ENCODE assay signal across 14 cellular contexts in genomic region chr3:8681349-8681748, GRCh38. TPM values are rescaled to one million over a fixed set of nuclear protein-coding genes. Genes with fewer than 3 reads are reported as not detected.
DNase-seq lines count a peak whose midpoint lies in the region; ATAC-seq and TF ChIP-seq lines count a peak whose summit lies in the region.
"Had no signal": no experiment of that assay in that cellular context is flagged by ENCODE, and none has a peak within 500 bp of the region (broad histone marks: within the 10 kb centered on the region; RNA-seq: fewer than 3 reads in every experiment).

No MANE protein-coding gene starts in this region.

- no peak overlapping the region for H2AFZ ChIP-seq in SK-N-SH (ENCODE audit: low read depth)

- 60% methylated on average over 1 of the region's 22 CpGs for WGBS in SK-N-SH (ENCODE audit: low lambda C conversion rate)
- WGBS in tibial nerve, 2 donors: 48 to 51% methylated on average over 13 to 17 of the region's 22 CpGs

- H3K9me3 ChIP-seq in SK-N-SH (no peaks in the 10 kb centered on the region), HEK293 (ENCODE audit: control insufficient read depth, insufficient read depth, low read depth, low read length) (no peaks in the 10 kb centered on the region), tibial nerve (no peaks in the 10 kb centered on the region)

- peaks cover 24% of the 10 kb centered on the region for H3K27me3 Mint-ChIP-seq in stimulated activated memory B cell treated with anti-CD40 and anti-IgM and Interleukin-4, amounts not matched to agents 10 μg/mL and 1 μg/mL and 100 μg/mL, for 72 hours
- H3K27me3 Mint-ChIP-seq in naive thymus-derived CD8-positive, alpha-beta T cell: peaks cover 0 to 19% (median 7%) of the 10 kb centered on the region in 5 donors

- H3K9me2 ChIP-seq in SK-N-SH: no peaks in the 10 kb centered on the region

- H3F3A ChIP-seq in SK-N-SH (replicated peaks; ENCODE audit: insufficient read depth): no peaks in the 10 kb centered on the region

- H3K27me3 ChIP-seq in SK-N-SH (ENCODE audit: insufficient read depth) (no peaks in the 10 kb centered on the region), foreskin keratinocyte (no peaks in the 10 kb centered on the region), tibial nerve (peaks cover 0 to 20% of the 10 kb centered on the region in 2 donors)
- H3K27me3 ChIP-seq: BLaER1 had no signal

- H3K9ac ChIP-seq in SK-N-SH: no peak overlapping the region
- H3K9ac ChIP-seq: BLaER1 had no signal

- ATAC-seq in SK-N-SH treated with all-trans-retinoic acid at 6 μM for 48 hours (no peak), foreskin keratinocyte (no peak)
- peak; percentile 8 for ATAC-seq in stimulated activated memory B cell treated with anti-CD40 and anti-IgM and Interleukin-4, amounts not matched to agents 10 μg/mL and 1 μg/mL and 100 μg/mL, for 72 hours
- no peak for ATAC-seq in naive thymus-derived CD8-positive, alpha-beta T cell
- ATAC-seq in activated CD4-positive, CD25-positive, alpha-beta regulatory T cell treated with anti-CD3 and anti-CD28 coated beads, Interleukin-2, amount 50 U/mL, for 24 hours: no peak

- DNase-seq in SK-N-SH (peak; percentile 49), foreskin keratinocyte (no peak), tibial nerve (ENCODE audit: low spot score in 2 of 2) (no peak)
- no peak for DNase-seq in naive thymus-derived CD8-positive, alpha-beta T cell
- DNase-seq: AML-193; CD8-positive, alpha-beta memory T cell; DMS53 had no signal

- no peak overlapping the region for H3K27ac Mint-ChIP-seq in stimulated activated memory B cell treated with anti-CD40 and anti-IgM and Interleukin-4, amounts not matched to agents 10 μg/mL and 1 μg/mL and 100 μg/mL, for 72 hours
- no peak overlapping the region for H3K27ac Mint-ChIP-seq in naive thymus-derived CD8-positive, alpha-beta T cell
- H3K27ac Mint-ChIP-seq: CD8-positive, alpha-beta memory T cell had no signal

- no peaks in the 10 kb centered on the region for H3K36me3 ChIP-seq in SK-N-SH (replicated peaks in 1 of 2; ENCODE audit: control insufficient read depth in 1 of 2, insufficient read depth in 2 of 2, low read length in 1 of 2)
- no peaks in the 10 kb centered on the region for H3K36me3 ChIP-seq in HEK293 (ENCODE audit: control insufficient read depth in 2 of 2, insufficient read depth in 1 of 2, low read length in 2 of 2)
- no peaks in the 10 kb centered on the region for H3K36me3 ChIP-seq in tibial nerve
- H3K36me3 ChIP-seq: BLaER1 had no signal

- H3K4me1 Mint-ChIP-seq in stimulated activated memory B cell treated with anti-CD40 and anti-IgM and Interleukin-4, amounts not matched to agents 10 μg/mL and 1 μg/mL and 100 μg/mL, for 72 hours: peaks cover 7% of the 10 kb centered on the region
- no peaks in the 10 kb centered on the region for H3K4me1 Mint-ChIP-seq in naive thymus-derived CD8-positive, alpha-beta T cell

- no peak overlapping the region for H3K27ac ChIP-seq in SK-N-SH (ENCODE audit: low read depth in 2 of 2, low read length in 1 of 2)
- no peak overlapping the region for H3K27ac ChIP-seq in HEK293 (ENCODE audit: extremely low read depth, low read depth, low read length)
- H3K27ac ChIP-seq in foreskin keratinocyte: peak overlapping the region; percentile 69
- no peak overlapping the region for H3K27ac ChIP-seq in tibial nerve
- H3K27ac ChIP-seq: 22Rv1, BLaER1 had no signal

- CTCF ChIA-PET in SK-N-SH (lab: Yijun Ruan, JAX): no interaction called here
- CTCF ChIA-PET in HEK293 (lab: Yijun Ruan, JAX): no interaction called here

- no peaks in the 10 kb centered on the region; a peak in 1 of 4 replicates for H3K4me1 ChIP-seq in SK-N-SH (ENCODE audit: control insufficient read depth in 1 of 2, insufficient read depth in 2 of 2, low read depth in 1 of 2, low read length in 1 of 2)
- H3K4me1 ChIP-seq in HEK293 (ENCODE audit: control insufficient read depth, insufficient read depth, low read length): no peaks in the 10 kb centered on the region
- H3K4me1 ChIP-seq in foreskin keratinocyte: no peaks in the 10 kb centered on the region
- peaks cover 0 to 25% (median 0%) of the 10 kb centered on the region in 4 donors for H3K4me1 ChIP-seq in tibial nerve
- H3K4me1 ChIP-seq: BLaER1 had no signal

- no peak for TF ChIP-seq RAD21 in SK-N-SH (IDR thresholded peaks at IDR 0.05; ENCODE audit: low read length)

- no peaks in the 10 kb centered on the region for H4K20me1 ChIP-seq in SK-N-SH (ENCODE audit: insufficient read depth)
- H4K20me1 ChIP-seq: BLaER1 had no signal

- no peak overlapping the region for H3K4me3 Mint-ChIP-seq in stimulated activated memory B cell treated with anti-CD40 and anti-IgM and Interleukin-4, amounts not matched to agents 10 μg/mL and 1 μg/mL and 100 μg/mL, for 72 hours
- H3K4me3 Mint-ChIP-seq in naive thymus-derived CD8-positive, alpha-beta T cell: no peak overlapping the region
- H3K4me3 Mint-ChIP-seq: CD8-positive, alpha-beta memory T cell had no signal

- no peak for TF ChIP-seq CTCF in SK-N-SH (IDR thresholded peaks at IDR 0.05)
- no peak for TF ChIP-seq CTCF in HEK293 (tag by site-specific recombination; IDR thresholded peaks at IDR 0.05)
- TF ChIP-seq CTCF in foreskin keratinocyte (conservative IDR thresholded peaks at IDR 0.05): no peak
- TF ChIP-seq CTCF in tibial nerve (IDR thresholded peaks at IDR 0.05): no peak

- H3K9me3 Mint-ChIP-seq in stimulated activated memory B cell treated with anti-CD40 and anti-IgM and Interleukin-4, amounts not matched to agents 10 μg/mL and 1 μg/mL and 100 μg/mL, for 72 hours: no peaks in the 10 kb centered on the region
- H3K9me3 Mint-ChIP-seq in naive thymus-derived CD8-positive, alpha-beta T cell: peaks cover 0 to 9% (median 0%) of the 10 kb centered on the region in 9 donors

- TF ChIP-seq POLR2A in tibial nerve (IDR thresholded peaks at IDR 0.05): no peak

- H3K4me3 ChIP-seq in SK-N-SH (ENCODE audit: low read depth in 2 of 2, low read length in 1 of 2): peak overlapping the region in 1 of 2 experiments; percentile 9; a peak in 1 of 4 replicates
- no peak overlapping the region for H3K4me3 ChIP-seq in HEK293 (ENCODE audit: low read depth, low read length)
- no peak overlapping the region for H3K4me3 ChIP-seq in tibial nerve
- H3K4me3 ChIP-seq: BLaER1 had no signal

- POLR2A ChIA-PET in SK-N-SH (lab: Yijun Ruan, JAX): no interaction called here
- POLR2A ChIA-PET in HEK293 (lab: Yijun Ruan, JAX): no interaction called here
- POLR2A ChIA-PET in naive thymus-derived CD8-positive, alpha-beta T cell (lab: Charles Lee): no interaction called here

- no peaks in the 10 kb centered on the region for H3K79me2 ChIP-seq in SK-N-SH (ENCODE audit: insufficient read depth)

- no peak for TF ChIP-seq EP300 in SK-N-SH (IDR thresholded peaks at IDR 0.05; ENCODE audit: borderline replicate concordance in 1 of 2, low read depth in 1 of 2, low read length in 1 of 2)
- TF ChIP-seq EP300 in tibial nerve (IDR thresholded peaks at IDR 0.05): no peak

- H3K4me2 ChIP-seq in SK-N-SH: no peak overlapping the region
- H3K4me2 ChIP-seq: BLaER1 had no signal

- H3K36me3 Mint-ChIP-seq in stimulated activated memory B cell treated with anti-CD40 and anti-IgM and Interleukin-4, amounts not matched to agents 10 μg/mL and 1 μg/mL and 100 μg/mL, for 72 hours: no peaks in the 10 kb centered on the region
- H3K36me3 Mint-ChIP-seq in naive thymus-derived CD8-positive, alpha-beta T cell: no peaks in the 10 kb centered on the region
- H3K36me3 Mint-ChIP-seq: CD8-positive, alpha-beta memory T cell had no signal

TF ChIP-seq in SK-N-SH, 30 proteins besides CTCF, POLR2A, EP300 and RAD21 (continues in another document):
- TF ChIP-seq FOSL2 (IDR thresholded peaks at IDR 0.05; ENCODE audit: borderline replicate concordance, low read depth) (no peak), USF1 (IDR thresholded peaks at IDR 0.05; ENCODE audit: borderline replicate concordance, low read depth) (no peak)

TF ChIP-seq in SK-N-SH treated with all-trans-retinoic acid at 6 μM for 48 hours, 23 proteins besides CTCF, POLR2A, EP300 and RAD21 (continues in another document):
- TF ChIP-seq ZC3H10 (CRISPR knock-in tag; IDR thresholded peaks at IDR 0.05) (no peak), ZFP30 (CRISPR knock-in tag; IDR thresholded peaks at IDR 0.05) (no peak)

TF ChIP-seq in HEK293, 187 proteins besides CTCF, POLR2A, EP300 and RAD21:
- TF ChIP-seq ZNF169 (tag by site-specific recombination; IDR thresholded peaks at IDR 0.05) (no peak), GLIS2 (tag by site-specific recombination; IDR thresholded peaks at IDR 0.05) (peak; percentile 63), ZNF324 (tag by site-specific recombination; IDR thresholded peaks at IDR 0.05) (no peak)

RNA-seq across cellular contexts. Expression of gene SSUH2, which starts 36.8 kb away (rescaled TPM):
- polyA plus RNA-seq in SK-N-SH (2012; rRNA removed) (0.18 and 0.26 TPM in 2 replicates), foreskin keratinocyte (0.07 and 0.12 TPM in 2 replicates)
- 0.10 and 0.30 TPM in 2 replicates for polyA plus RNA-seq in SK-N-SH (2012; cell fraction: cytosol; rRNA removed)
- polyA plus RNA-seq in SK-N-SH (2012; cell fraction: nucleus; rRNA removed): 0.75 and 1.1 TPM in 2 replicates
- total RNA-seq in foreskin keratinocyte (0.11 and 0.27 TPM in 2 replicates), tibial nerve (under 1 TPM in 2 of 4 donors, not detected in 2; 0.42 to 0.44 TPM)
- not detected for total RNA-seq in naive thymus-derived CD8-positive, alpha-beta T cell
- polyA plus RNA-seq in naive thymus-derived CD8-positive, alpha-beta T cell: not detected
- total RNA-seq: CD8-positive, alpha-beta memory T cell had no signal
- polyA plus RNA-seq: CD8-positive, alpha-beta memory T cell had no signal

RNA-seq across cellular contexts. Expression of gene CAV3, which starts 52.3 kb away (rescaled TPM):
- not detected in 2 replicates for polyA plus RNA-seq in SK-N-SH (2012; rRNA removed)
- polyA plus RNA-seq in SK-N-SH (2012; cell fraction: cytosol; rRNA removed): not detected in 2 replicates
- polyA plus RNA-seq in SK-N-SH (2012; cell fraction: nucleus; rRNA removed): not detected in 2 replicates
- total RNA-seq in foreskin keratinocyte: not detected in 2 replicates
- not detected in 2 replicates for polyA plus RNA-seq in foreskin keratinocyte
- total RNA-seq in tibial nerve: under 1 TPM in 1 of 4 donors, not detected in 3; 0.66 TPM
- not detected for total RNA-seq in naive thymus-derived CD8-positive, alpha-beta T cell
- not detected for polyA plus RNA-seq in naive thymus-derived CD8-positive, alpha-beta T cell
- total RNA-seq: CD8-positive, alpha-beta memory T cell; HT-29 had no signal
- polyA plus RNA-seq: CD8-positive, alpha-beta memory T cell had no signal
